ENCODE assay signal across 11 cellular contexts in the genomic region with DNA sequence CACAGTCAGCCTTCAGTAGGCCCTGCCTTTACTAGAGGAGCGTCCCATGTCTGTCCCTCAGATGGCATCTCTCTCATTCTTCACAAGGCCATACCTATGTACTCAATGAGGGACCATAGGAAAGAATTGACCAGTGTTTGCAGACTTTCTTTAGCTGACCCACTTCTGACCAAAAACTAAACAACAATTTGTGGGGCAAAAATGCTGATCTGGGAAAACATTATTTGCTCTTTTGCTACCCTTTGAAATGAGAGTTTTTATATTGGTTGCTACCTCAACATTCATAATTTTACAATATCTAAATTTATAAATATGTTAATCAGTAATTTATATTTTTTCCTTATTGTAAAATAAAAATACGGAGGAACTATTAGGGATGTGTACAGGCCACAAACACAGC.
"Had no signal": no experiment of that assay in that cellular context is flagged by ENCODE, and none has a peak within 500 bp of the region (broad histone marks: within the 10 kb centered on the region; RNA-seq: fewer than 3 reads in every experiment).

No MANE protein-coding gene starts in this region.

- H3K4me2 ChIP-seq: GM23338 had no signal

- H3K4me1 ChIP-seq: HAP-1 had no signal

- FAIRE-seq: H1, H54 had no signal

- H3K9me3 ChIP-seq: HAP-1 had no signal

- H2AFZ ChIP-seq: GM23338 had no signal

- H3K27ac Mint-ChIP-seq: GM23338, H9, HFFc6 had no signal

- H3K36me3 ChIP-seq: HAP-1 had no signal

- ATAC-seq: GM23338, HCT116 had no signal

- H3K27ac ChIP-seq: GM23248 had no signal

- H3K9ac ChIP-seq: GM23248 had no signal

- H3K4me3 ChIP-seq: GM23248, GM23338, HAP-1 had no signal

- H3K4me3 Mint-ChIP-seq: GM23338, H9, HFFc6 had no signal

- H3K4me1 Mint-ChIP-seq: GM23338, H9 had no signal

- DNase-seq: GM23248, GOT3, H7, H9, HCEC 1CT, HFFc6 had no signal
